Comparison of ENCODE assay signal across 14 cellular contexts in the genomic region with DNA sequence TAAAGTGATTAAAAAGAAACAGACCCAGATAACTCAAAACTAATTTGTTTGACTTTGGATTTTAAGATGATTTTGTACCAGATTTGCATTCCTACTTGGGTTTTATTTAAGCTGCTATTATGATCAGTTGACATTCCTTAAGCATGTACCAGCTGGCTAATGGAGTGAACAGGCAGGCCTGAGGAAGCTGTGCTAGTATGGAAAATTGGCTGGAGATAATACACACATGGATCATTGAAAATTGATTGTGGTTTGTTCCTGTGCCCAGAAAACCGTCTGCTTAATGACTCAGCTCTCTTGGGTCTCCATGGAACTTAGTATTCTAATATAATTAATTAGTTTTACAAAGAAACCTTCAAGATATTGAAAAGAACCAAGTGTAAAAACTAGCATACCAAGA. TPM values are rescaled to one million over a fixed set of nuclear protein-coding genes. Genes with fewer than 3 reads are reported as not detected.
DNase-seq lines count a peak whose midpoint lies in the region; ATAC-seq, FAIRE-seq and TF ChIP-seq lines count a peak whose summit lies in the region.
"Had no signal": no experiment of that assay in that cellular context is flagged by ENCODE, and none has a peak within 500 bp of the region (broad histone marks: within the 10 kb centered on the region; RNA-seq: fewer than 3 reads in every experiment).

No MANE protein-coding gene starts in this region.

- TF ChIP-seq RAD21 in HepG2 (CRISPR knock-in tag; IDR thresholded peaks at IDR 0.05): no peak

- WGBS in HepG2 (ENCODE audit: low lambda C conversion rate): 82% methylated on average over 1 of the region's 1 CpG

- H3K9me3 ChIP-seq in HepG2 (ENCODE audit: low read length): no peaks in the 10 kb centered on the region

- TF ChIP-seq CTCF in HFF-Myc (IDR thresholded peaks at IDR 0.05; ENCODE audit: low read depth, low read length, missing control alignments): no peak
- TF ChIP-seq CTCF in MCF 10A (IDR thresholded peaks at IDR 0.05; ENCODE audit: unreplicated experiment): no peak
- TF ChIP-seq CTCF in HepG2 (CRISPR knock-in tag; IDR thresholded peaks at IDR 0.05): no peak

- no peak for TF ChIP-seq POLR2A in HepG2 (IDR thresholded peaks at IDR 0.05; ENCODE audit: insufficient read depth in 1 of 2, low read depth in 2 of 2, low read length in 2 of 2)

- H3K4me3 ChIP-seq in ACC112 (ENCODE audit: low read depth, low read length) (no peak overlapping the region), HFF-Myc (replicated peaks; ENCODE audit: low read depth, low read length) (no peak overlapping the region), HepG2 (replicated peaks in 1 of 3; ENCODE audit: insufficient read depth in 1 of 3, low read depth in 2 of 3, low read length in 3 of 3) (no peak overlapping the region)

- ATAC-seq in HepG2: no peak
- ATAC-seq in activated CD8-positive, alpha-beta T cell treated with anti-CD3 and anti-CD28 coated beads, Interleukin-2, amount 10 ng/mL, durations not matched to agents 7 days and 5 days: no peak
- ATAC-seq in HG02759 (IDR thresholded peaks at IDR 0.05; ENCODE audit: unreplicated experiment): no peak
- ATAC-seq in T-cell (replicated peaks in 1 of 4): no peak
- ATAC-seq: activated T-helper 17 cell treated with anti-CD3 and anti-CD28 coated beads, Interleukin-2, amount 50 U/mL, for 72 hours had no signal

- CTCF ChIA-PET in MCF 10A (lab: Yijun Ruan, JAX): interaction anchor here (0.6 to 2.4 kb wide), 3 partner anchors 182 to 1841 kb away, joined by 3 to 7 read pairs (median 3); no protein-coding TSS in a partner anchor
- CTCF ChIA-PET in HepG2 (lab: Yijun Ruan, JAX; ENCODE audit: low intra/inter-chr PET ratio, low total read pairs): no interaction called here
- CTCF ChIA-PET in activated CD8-positive, alpha-beta T cell treated with anti-CD3 and anti-CD28 coated beads, Interleukin-2, amount 10 ng/mL, durations not matched to agents 7 days and 5 days (lab: Charles Lee): interaction anchor here (2.3 kb wide), 1 partner anchor 25 kb away, joined by 5 read pairs; no protein-coding TSS in a partner anchor
- CTCF ChIA-PET in T-cell (lab: Charles Lee): interaction anchor here (0.7 to 1.0 kb wide), 3 partner anchors 19 to 182 kb away, joined by 3 to 4 read pairs (median 4); no protein-coding TSS in a partner anchor

- in situ Hi-C loops in HepG2 (cut with HindIII; ENCODE audit: extremely low pct_ligation_motif_present, low pct_unique_long_range_greater_than_20kb): no loop called here

- no peaks in the 10 kb centered on the region for H3K27me3 ChIP-seq in ACC112 (ENCODE audit: insufficient read depth, low read length)
- no peaks in the 10 kb centered on the region for H3K27me3 ChIP-seq in HepG2 (ENCODE audit: control insufficient read depth in 1 of 2, insufficient read depth in 2 of 2, low read length in 2 of 2)

- DNase-seq in HFF-Myc (ENCODE audit: extremely low read depth, low read depth): peak; percentile 31
- peak; percentile 2 for DNase-seq in MCF 10A (ENCODE audit: unreplicated experiment)
- DNase-seq in HepG2 (ENCODE audit: low spot score): no peak
- no peak for DNase-seq in activated CD8-positive, alpha-beta T cell treated with anti-CD3 and anti-CD28 coated beads, Interleukin-2, amount 10 ng/mL, durations not matched to agents 7 days and 5 days
- no peak for DNase-seq in NCI-H2081 treated with DMSO at 0.1 percent for 48 hours (lab: John Stamatoyannopoulos, UW)
- no peak for DNase-seq in T-cell
- DNase-seq: MM.1S had no signal

- no peaks in the 10 kb centered on the region for H4K20me1 ChIP-seq in HepG2 (ENCODE audit: insufficient read depth, low read length)

- H3K4me1 Mint-ChIP-seq in MCF 10A (ENCODE audit: insufficient read depth, unreplicated experiment): peaks cover 29% of the 10 kb centered on the region
- H3K4me1 Mint-ChIP-seq in activated CD8-positive, alpha-beta T cell treated with anti-CD3 and anti-CD28 coated beads, Interleukin-2, amount 10 ng/mL, durations not matched to agents 7 days and 5 days (ENCODE audit: low read depth): peaks cover 8% of the 10 kb centered on the region
- peaks cover 43 to 55% (median 43%) of the 10 kb centered on the region in 3 donors for H3K4me1 Mint-ChIP-seq in T-cell

- peaks cover 12% of the 10 kb centered on the region for H3K36me3 ChIP-seq in ACC112 (ENCODE audit: insufficient read depth, low read length)
- H3K36me3 ChIP-seq in HepG2 (replicated peaks in 1 of 2; ENCODE audit: control insufficient read depth in 1 of 2, insufficient read depth in 2 of 2, low read length in 2 of 2): peaks cover 1 to 11% of the 10 kb centered on the region in 2 experiments; a peak in 1 of 5 replicates

- TF ChIP-seq EP300 in HepG2 (IDR thresholded peaks at IDR 0.05; ENCODE audit: low read depth in 2 of 2, low read length in 2 of 2) (no peak), HepG2 (CRISPR knock-in tag; IDR thresholded peaks at IDR 0.05; ENCODE audit: borderline replicate concordance) (no peak)

- no peak overlapping the region for H2AFZ ChIP-seq in ACC112 (ENCODE audit: low read length, unreplicated experiment)
- H2AFZ ChIP-seq in HepG2 (ENCODE audit: low read length): no peak overlapping the region

- no peak overlapping the region for H3K4me3 Mint-ChIP-seq in MCF 10A (ENCODE audit: unreplicated experiment)
- no peak overlapping the region for H3K4me3 Mint-ChIP-seq in activated CD8-positive, alpha-beta T cell treated with anti-CD3 and anti-CD28 coated beads, Interleukin-2, amount 10 ng/mL, durations not matched to agents 7 days and 5 days
- no peak overlapping the region for H3K4me3 Mint-ChIP-seq in T-cell
- H3K4me3 Mint-ChIP-seq: activated T-helper 17 cell treated with anti-CD3 and anti-CD28 coated beads, Interleukin-2, amount 50 U/mL, for 72 hours; CD14-positive monocyte; dendritic cell treated with granulocyte-macrophage colony-stimulating factor and Interleukin-4, amounts not matched to agents 40 ng/mL and 50 ng/mL, for 4 days had no signal

- 0 out of 2 replicates have a peak overlapping the region, but pooled peaks have one; percentile 10 for H3K4me2 ChIP-seq in HepG2 (ENCODE audit: low read depth, low read length)

- no peaks in the 10 kb centered on the region for H3K27me3 Mint-ChIP-seq in MCF 10A (ENCODE audit: insufficient read depth, unreplicated experiment)
- no peaks in the 10 kb centered on the region for H3K27me3 Mint-ChIP-seq in activated CD8-positive, alpha-beta T cell treated with anti-CD3 and anti-CD28 coated beads, Interleukin-2, amount 10 ng/mL, durations not matched to agents 7 days and 5 days (ENCODE audit: low read depth)
- no peaks in the 10 kb centered on the region for H3K27me3 Mint-ChIP-seq in T-cell
- H3K27me3 Mint-ChIP-seq: activated T-helper 17 cell treated with anti-CD3 and anti-CD28 coated beads, Interleukin-2, amount 50 U/mL, for 72 hours; dendritic cell treated with granulocyte-macrophage colony-stimulating factor and Interleukin-4, amounts not matched to agents 40 ng/mL and 50 ng/mL, for 4 days had no signal

- BruUV-seq in MCF 10A (replicated peaks; lab: Mats Ljungman, UMichigan): no TSS peak
- BruUV-seq in HepG2 (replicated peaks; lab: Mats Ljungman, UMichigan): no TSS peak

- H3K27ac Mint-ChIP-seq in MCF 10A (ENCODE audit: low read depth, unreplicated experiment) (no peak overlapping the region), T-cell (no peak overlapping the region)
- H3K27ac Mint-ChIP-seq in activated CD8-positive, alpha-beta T cell treated with anti-CD3 and anti-CD28 coated beads, Interleukin-2, amount 10 ng/mL, durations not matched to agents 7 days and 5 days: no peak overlapping the region
- H3K27ac Mint-ChIP-seq: activated T-helper 17 cell treated with anti-CD3 and anti-CD28 coated beads, Interleukin-2, amount 50 U/mL, for 72 hours; dendritic cell treated with granulocyte-macrophage colony-stimulating factor and Interleukin-4, amounts not matched to agents 40 ng/mL and 50 ng/mL, for 4 days had no signal

- peak overlapping the region; percentile 0; the same call in 1 of the 2 replicates for H3K27ac ChIP-seq in ACC112 (ENCODE audit: low read depth, low read length)
- H3K27ac ChIP-seq in HepG2 (ENCODE audit: extremely low read length, insufficient read depth, low read length): peak overlapping the region; percentile 32

- H3K4me1 ChIP-seq in ACC112 (ENCODE audit: control insufficient read depth, insufficient read depth, low read length, unreplicated experiment) (peaks cover 14% of the 10 kb centered on the region), HepG2 (ENCODE audit: insufficient read depth, low read length) (peaks cover 59% of the 10 kb centered on the region)

- intact Hi-C loops in MCF 10A (cut with micrococcal nuclease): no loop called here
- intact Hi-C loops in HepG2 (cut with micrococcal nuclease; ENCODE audit: unreplicated experiment): no loop called here

- no peak for FAIRE-seq in HepG2 (lab: Jason Lieb, UNC)
- FAIRE-seq: TTC549, urothelium cell line had no signal

- peaks cover 14% of the 10 kb centered on the region for H3K36me3 Mint-ChIP-seq in MCF 10A (ENCODE audit: insufficient read depth, unreplicated experiment)
- peaks cover 34% of the 10 kb centered on the region for H3K36me3 Mint-ChIP-seq in activated CD8-positive, alpha-beta T cell treated with anti-CD3 and anti-CD28 coated beads, Interleukin-2, amount 10 ng/mL, durations not matched to agents 7 days and 5 days (ENCODE audit: low read depth)
- H3K36me3 Mint-ChIP-seq in T-cell: peaks cover 32% of the 10 kb centered on the region

- no peaks in the 10 kb centered on the region for H3K9me3 Mint-ChIP-seq in MCF 10A (ENCODE audit: unreplicated experiment)
- H3K9me3 Mint-ChIP-seq in activated CD8-positive, alpha-beta T cell treated with anti-CD3 and anti-CD28 coated beads, Interleukin-2, amount 10 ng/mL, durations not matched to agents 7 days and 5 days (ENCODE audit: insufficient read depth): no peaks in the 10 kb centered on the region
- no peaks in the 10 kb centered on the region for H3K9me3 Mint-ChIP-seq in T-cell

- POLR2A ChIA-PET in MCF 10A (lab: Yijun Ruan, JAX): interaction anchor here (1.1 to 7.5 kb wide), 7 partner anchors 9 to 217 kb away, joined by 3 to 108 read pairs (median 5); partner anchors contain the start of genes LNX2, MTIF3 and POLR1D
- POLR2A ChIA-PET in HepG2 (lab: Yijun Ruan, JAX): interaction anchor here (1.6 kb wide), 1 partner anchor 27 kb away, joined by 3 read pairs; no protein-coding TSS in a partner anchor
- POLR2A ChIA-PET in activated CD8-positive, alpha-beta T cell treated with anti-CD3 and anti-CD28 coated beads, Interleukin-2, amount 10 ng/mL, durations not matched to agents 7 days and 5 days (lab: Charles Lee): no interaction called here
- POLR2A ChIA-PET in T-cell (lab: Charles Lee): no interaction called here

- no peak overlapping the region for H3K9ac ChIP-seq in HepG2 (ENCODE audit: insufficient read depth, low read depth, low read length)

- H3K79me2 ChIP-seq in ACC112 (ENCODE audit: control insufficient read depth, insufficient read depth, low read length, unreplicated experiment) (peaks cover 22% of the 10 kb centered on the region), HepG2 (ENCODE audit: insufficient read depth, low read length) (peaks cover 33% of the 10 kb centered on the region)

RNA-seq across cellular contexts. Expression of gene POLR1D, which starts 22.6 kb away (rescaled TPM):
- total RNA-seq in MCF 10A (2022) (123 and 146 TPM in 2 replicates), HepG2 (2016; rRNA removed; fragmentation: Illumina TruSeq; extraction: Trizol) (181 and 183 TPM in 2 replicates), T-cell (100 to 1,000 TPM; 136 to 167 (median 139) TPM)
- total RNA-seq in HepG2 (2016; cell fraction: cytosol; rRNA removed; fragmentation: Illumina TruSeq; extraction: Trizol; ENCODE audit: low read depth): 246 and 252 TPM in 2 replicates
- 190 and 194 TPM in 2 replicates for total RNA-seq in HepG2 (2016; cell fraction: insoluble cytoplasmic fraction; rRNA removed; fragmentation: Illumina TruSeq; extraction: Trizol)
- total RNA-seq in HepG2 (2016; cell fraction: membrane; rRNA removed; fragmentation: Illumina TruSeq; extraction: Trizol): 347 and 379 TPM in 2 replicates
- total RNA-seq in HepG2 (2016; cell fraction: nucleus; rRNA removed; fragmentation: Illumina TruSeq; extraction: Trizol): 101 and 102 TPM in 2 replicates
- 406 and 490 TPM in 2 replicates for polyA plus RNA-seq in HepG2 (2011; rRNA removed)
- 328 and 389 TPM in 2 replicates for polyA plus RNA-seq in HepG2 (2011; cell fraction: cytosol; rRNA removed)
- 165 and 181 TPM in 2 replicates for polyA plus RNA-seq in HepG2 (2011; cell fraction: nucleus; rRNA removed)
- polyA plus RNA-seq in HepG2 (2012): 441 and 562 TPM in 2 replicates
- 296 and 321 TPM in 2 replicates for polyA plus RNA-seq in HepG2 (2016; cell fraction: cytosol; fragmentation: Illumina TruSeq; extraction: Trizol; ENCODE audit: low read depth)
- 226 and 233 TPM in 2 replicates for polyA plus RNA-seq in HepG2 (2016; cell fraction: insoluble cytoplasmic fraction; fragmentation: Illumina TruSeq; extraction: Trizol; ENCODE audit: low read depth)
- 377 and 388 TPM in 2 replicates for polyA plus RNA-seq in HepG2 (2016; cell fraction: membrane; fragmentation: Illumina TruSeq; extraction: Trizol; ENCODE audit: low read depth)
- polyA plus RNA-seq in HepG2 (2016; cell fraction: nucleus; fragmentation: Illumina TruSeq; extraction: Trizol; ENCODE audit: insufficient read depth, low read depth): 205 and 216 TPM in 2 replicates
- polyA minus RNA-seq in HepG2 (2011; rRNA and poly(A)+ RNA removed; ENCODE audit: low replicate concordance): 26.6 and 51.6 TPM in 2 replicates
- polyA minus RNA-seq in HepG2 (2011; cell fraction: cytosol; rRNA and poly(A)+ RNA removed): 99.7 and 122 TPM in 2 replicates
- polyA minus RNA-seq in HepG2 (2011; cell fraction: nucleus; rRNA and poly(A)+ RNA removed): 54.1 and 77.7 TPM in 2 replicates
- total RNA-seq in activated CD8-positive, alpha-beta T cell treated with anti-CD3 and anti-CD28 coated beads, Interleukin-2, amount 10 ng/mL, durations not matched to agents 7 days and 5 days: 100 to 1,000 TPM; 140 to 142 TPM

RNA-seq across cellular contexts. Expression of gene LNX2, which starts 24.0 kb away (rescaled TPM):
- total RNA-seq in MCF 10A (2022): 12.3 and 15.6 TPM in 2 replicates
- total RNA-seq in HepG2 (2016; rRNA removed; fragmentation: Illumina TruSeq; extraction: Trizol): 9.7 and 13.1 TPM in 2 replicates
- total RNA-seq in HepG2 (2016; cell fraction: cytosol; rRNA removed; fragmentation: Illumina TruSeq; extraction: Trizol; ENCODE audit: low read depth): 3.3 and 3.9 TPM in 2 replicates
- total RNA-seq in HepG2 (2016; cell fraction: insoluble cytoplasmic fraction; rRNA removed; fragmentation: Illumina TruSeq; extraction: Trizol): 9.5 and 13.3 TPM in 2 replicates
- total RNA-seq in HepG2 (2016; cell fraction: membrane; rRNA removed; fragmentation: Illumina TruSeq; extraction: Trizol): 4.9 and 5.9 TPM in 2 replicates
- 9.0 and 9.9 TPM in 2 replicates for total RNA-seq in HepG2 (2016; cell fraction: nucleus; rRNA removed; fragmentation: Illumina TruSeq; extraction: Trizol)
- polyA plus RNA-seq in HepG2 (2011; rRNA removed): 8.1 and 9.2 TPM in 2 replicates
- polyA plus RNA-seq in HepG2 (2011; cell fraction: cytosol; rRNA removed): 5.4 and 6.7 TPM in 2 replicates
- polyA plus RNA-seq in HepG2 (2011; cell fraction: nucleus; rRNA removed): 4.8 and 5.3 TPM in 2 replicates
- polyA plus RNA-seq in HepG2 (2012): 6.9 and 8.2 TPM in 2 replicates
- polyA plus RNA-seq in HepG2 (2016; cell fraction: cytosol; fragmentation: Illumina TruSeq; extraction: Trizol; ENCODE audit: low read depth): 0.50 and 0.63 TPM in 2 replicates
- 14.1 and 14.2 TPM in 2 replicates for polyA plus RNA-seq in HepG2 (2016; cell fraction: insoluble cytoplasmic fraction; fragmentation: Illumina TruSeq; extraction: Trizol; ENCODE audit: low read depth)
- 2.3 and 3.1 TPM in 2 replicates for polyA plus RNA-seq in HepG2 (2016; cell fraction: membrane; fragmentation: Illumina TruSeq; extraction: Trizol; ENCODE audit: low read depth)
- polyA plus RNA-seq in HepG2 (2016; cell fraction: nucleus; fragmentation: Illumina TruSeq; extraction: Trizol; ENCODE audit: insufficient read depth, low read depth): 7.6 and 7.8 TPM in 2 replicates
- 11.6 and 15.0 TPM in 2 replicates for polyA minus RNA-seq in HepG2 (2011; rRNA and poly(A)+ RNA removed; ENCODE audit: low replicate concordance)
- polyA minus RNA-seq in HepG2 (2011; cell fraction: cytosol; rRNA and poly(A)+ RNA removed): 12.0 and 13.0 TPM in 2 replicates
- polyA minus RNA-seq in HepG2 (2011; cell fraction: nucleus; rRNA and poly(A)+ RNA removed): 24.6 and 26.7 TPM in 2 replicates
- total RNA-seq in activated CD8-positive, alpha-beta T cell treated with anti-CD3 and anti-CD28 coated beads, Interleukin-2, amount 10 ng/mL, durations not matched to agents 7 days and 5 days: 1 to 10 TPM; 7.1 to 7.6 TPM
- 10 to 100 TPM in 2 of 5 donors, 1 to 10 TPM in 3; 5.0 to 11.8 (median 9.8) TPM for total RNA-seq in T-cell

Comparison
In these comparisons a context has a peak if more than half of its experiments do, and no peak if none do; other contexts are left out.
1. DNase-seq: peak in HFF-Myc (single experiment) and MCF 10A (single experiment); none in HepG2 (single experiment), activated CD8-positive, alpha-beta T cell treated with anti-CD3 and anti-CD28 coated beads, Interleukin-2, amount 10 ng/mL, durations not matched to agents 7 days and 5 days (single experiment), NCI-H2081 treated with DMSO at 0.1 percent for 48 hours (single experiment) and T-cell (0 of 34).
2. POLR2A ChIA-PET loops: an anchor here in MCF 10A (1.1 to 7.5 kb wide) and HepG2 (1.6 kb wide); none called in activated CD8-positive, alpha-beta T cell treated with anti-CD3 and anti-CD28 coated beads, Interleukin-2, amount 10 ng/mL, durations not matched to agents 7 days and 5 days and T-cell.